In the genomic region with DNA sequence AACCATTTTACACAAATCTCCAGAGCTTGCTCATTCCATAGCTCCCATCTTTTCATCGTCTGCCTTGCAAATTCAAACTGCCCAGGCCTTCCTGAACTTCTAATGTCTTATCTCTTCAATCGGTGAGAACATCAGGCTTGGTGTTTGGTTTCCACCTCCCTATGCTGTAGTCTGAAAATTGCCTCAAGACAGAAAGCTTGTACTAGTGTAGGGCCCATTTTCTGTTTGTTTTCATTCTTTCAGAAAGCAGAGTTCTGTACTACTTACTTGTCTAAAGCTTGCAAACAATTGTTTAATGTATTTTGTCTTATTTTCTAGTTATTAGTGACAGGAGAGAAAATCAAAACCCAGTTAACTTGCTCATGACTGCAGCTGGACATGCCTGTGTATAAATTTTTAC, we compare ENCODE assay signal across 1 cellular context.
TF ChIP-seq lines count a peak whose summit lies in the region.

No MANE protein-coding gene starts in this region.

TF ChIP-seq in HEK293, 187 proteins besides CTCF, POLR2A, EP300 and RAD21 (continued from another document and continues in another):
- no peak for TF ChIP-seq ZNF174 (tag by site-specific recombination; IDR thresholded peaks at IDR 0.05)
- TF ChIP-seq BCL11A (tag by site-specific recombination; IDR thresholded peaks at IDR 0.05; ENCODE audit: low read depth): no peak
- no peak for TF ChIP-seq SETDB1 (IDR thresholded peaks at IDR 0.05; ENCODE audit: insufficient read length, low read length)
- no peak for TF ChIP-seq KLF10 (tag by site-specific recombination; IDR thresholded peaks at IDR 0.05)
- TF ChIP-seq ZNF670 (tag by site-specific recombination; IDR thresholded peaks at IDR 0.05; ENCODE audit: low read depth): no peak
- TF ChIP-seq ZBTB7A (tag by site-specific recombination; IDR thresholded peaks at IDR 0.05; ENCODE audit: low read depth): no peak
- TF ChIP-seq, protein P1, sequence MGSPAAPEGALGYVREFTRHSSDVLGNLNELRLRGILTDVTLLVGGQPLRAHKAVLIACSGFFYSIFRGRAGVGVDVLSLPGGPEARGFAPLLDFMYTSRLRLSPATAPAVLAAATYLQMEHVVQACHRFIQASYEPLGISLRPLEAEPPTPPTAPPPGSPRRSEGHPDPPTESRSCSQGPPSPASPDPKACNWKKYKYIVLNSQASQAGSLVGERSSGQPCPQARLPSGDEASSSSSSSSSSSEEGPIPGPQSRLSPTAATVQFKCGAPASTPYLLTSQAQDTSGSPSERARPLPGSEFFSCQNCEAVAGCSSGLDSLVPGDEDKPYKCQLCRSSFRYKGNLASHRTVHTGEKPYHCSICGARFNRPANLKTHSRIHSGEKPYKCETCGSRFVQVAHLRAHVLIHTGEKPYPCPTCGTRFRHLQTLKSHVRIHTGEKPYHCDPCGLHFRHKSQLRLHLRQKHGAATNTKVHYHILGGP (tag by site-specific recombination; IDR thresholded peaks at IDR 0.05): no peak
- TF ChIP-seq ZNF549 (tag by site-specific recombination; IDR thresholded peaks at IDR 0.05): no peak
- peak; percentile 95; the same call in 1 of the 2 replicates for TF ChIP-seq TRIM28 (IDR thresholded peaks at IDR 0.05; ENCODE audit: borderline replicate concordance, low read length)
- no peak for TF ChIP-seq ZNF623 (tag by site-specific recombination; IDR thresholded peaks at IDR 0.05)
- no peak for TF ChIP-seq ZNF510 (tag by site-specific recombination; IDR thresholded peaks at IDR 0.05; ENCODE audit: insufficient replicate concordance)
- TF ChIP-seq MZF1 (tag by site-specific recombination; IDR thresholded peaks at IDR 0.05; ENCODE audit: borderline replicate concordance): 0 out of 2 replicates have a peak, but pooled peaks have one; percentile 55
- TF ChIP-seq, protein P2, sequence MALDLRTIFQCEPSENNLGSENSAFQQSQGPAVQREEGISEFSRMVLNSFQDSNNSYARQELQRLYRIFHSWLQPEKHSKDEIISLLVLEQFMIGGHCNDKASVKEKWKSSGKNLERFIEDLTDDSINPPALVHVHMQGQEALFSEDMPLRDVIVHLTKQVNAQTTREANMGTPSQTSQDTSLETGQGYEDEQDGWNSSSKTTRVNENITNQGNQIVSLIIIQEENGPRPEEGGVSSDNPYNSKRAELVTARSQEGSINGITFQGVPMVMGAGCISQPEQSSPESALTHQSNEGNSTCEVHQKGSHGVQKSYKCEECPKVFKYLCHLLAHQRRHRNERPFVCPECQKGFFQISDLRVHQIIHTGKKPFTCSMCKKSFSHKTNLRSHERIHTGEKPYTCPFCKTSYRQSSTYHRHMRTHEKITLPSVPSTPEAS (tag by site-specific recombination; IDR thresholded peaks at IDR 0.05): no peak
- TF ChIP-seq ZBTB20 (tag by site-specific recombination; IDR thresholded peaks at IDR 0.05): no peak
- no peak for TF ChIP-seq ZNF677 (tag by site-specific recombination; IDR thresholded peaks at IDR 0.05)
- no peak for TF ChIP-seq ZNF558 (tag by site-specific recombination; IDR thresholded peaks at IDR 0.05)
- TF ChIP-seq IKZF3 (tag by site-specific recombination; IDR thresholded peaks at IDR 0.05): no peak
- TF ChIP-seq, protein P3, sequence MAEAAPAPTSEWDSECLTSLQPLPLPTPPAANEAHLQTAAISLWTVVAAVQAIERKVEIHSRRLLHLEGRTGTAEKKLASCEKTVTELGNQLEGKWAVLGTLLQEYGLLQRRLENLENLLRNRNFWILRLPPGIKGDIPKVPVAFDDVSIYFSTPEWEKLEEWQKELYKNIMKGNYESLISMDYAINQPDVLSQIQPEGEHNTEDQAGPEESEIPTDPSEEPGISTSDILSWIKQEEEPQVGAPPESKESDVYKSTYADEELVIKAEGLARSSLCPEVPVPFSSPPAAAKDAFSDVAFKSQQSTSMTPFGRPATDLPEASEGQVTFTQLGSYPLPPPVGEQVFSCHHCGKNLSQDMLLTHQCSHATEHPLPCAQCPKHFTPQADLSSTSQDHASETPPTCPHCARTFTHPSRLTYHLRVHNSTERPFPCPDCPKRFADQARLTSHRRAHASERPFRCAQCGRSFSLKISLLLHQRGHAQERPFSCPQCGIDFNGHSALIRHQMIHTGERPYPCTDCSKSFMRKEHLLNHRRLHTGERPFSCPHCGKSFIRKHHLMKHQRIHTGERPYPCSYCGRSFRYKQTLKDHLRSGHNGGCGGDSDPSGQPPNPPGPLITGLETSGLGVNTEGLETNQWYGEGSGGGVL (tag by site-specific recombination; IDR thresholded peaks at IDR 0.05): no peak
- TF ChIP-seq, protein P4, sequence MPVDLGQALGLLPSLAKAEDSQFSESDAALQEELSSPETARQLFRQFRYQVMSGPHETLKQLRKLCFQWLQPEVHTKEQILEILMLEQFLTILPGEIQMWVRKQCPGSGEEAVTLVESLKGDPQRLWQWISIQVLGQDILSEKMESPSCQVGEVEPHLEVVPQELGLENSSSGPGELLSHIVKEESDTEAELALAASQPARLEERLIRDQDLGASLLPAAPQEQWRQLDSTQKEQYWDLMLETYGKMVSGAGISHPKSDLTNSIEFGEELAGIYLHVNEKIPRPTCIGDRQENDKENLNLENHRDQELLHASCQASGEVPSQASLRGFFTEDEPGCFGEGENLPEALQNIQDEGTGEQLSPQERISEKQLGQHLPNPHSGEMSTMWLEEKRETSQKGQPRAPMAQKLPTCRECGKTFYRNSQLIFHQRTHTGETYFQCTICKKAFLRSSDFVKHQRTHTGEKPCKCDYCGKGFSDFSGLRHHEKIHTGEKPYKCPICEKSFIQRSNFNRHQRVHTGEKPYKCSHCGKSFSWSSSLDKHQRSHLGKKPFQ (tag by site-specific recombination; IDR thresholded peaks at IDR 0.05): no peak
- TF ChIP-seq SP3 (tag by site-specific recombination; IDR thresholded peaks at IDR 0.05): no peak
- TF ChIP-seq SP7 (tag by site-specific recombination; IDR thresholded peaks at IDR 0.05): 0 out of 2 replicates have a peak, but pooled peaks have one; percentile 34
- TF ChIP-seq, protein P5, sequence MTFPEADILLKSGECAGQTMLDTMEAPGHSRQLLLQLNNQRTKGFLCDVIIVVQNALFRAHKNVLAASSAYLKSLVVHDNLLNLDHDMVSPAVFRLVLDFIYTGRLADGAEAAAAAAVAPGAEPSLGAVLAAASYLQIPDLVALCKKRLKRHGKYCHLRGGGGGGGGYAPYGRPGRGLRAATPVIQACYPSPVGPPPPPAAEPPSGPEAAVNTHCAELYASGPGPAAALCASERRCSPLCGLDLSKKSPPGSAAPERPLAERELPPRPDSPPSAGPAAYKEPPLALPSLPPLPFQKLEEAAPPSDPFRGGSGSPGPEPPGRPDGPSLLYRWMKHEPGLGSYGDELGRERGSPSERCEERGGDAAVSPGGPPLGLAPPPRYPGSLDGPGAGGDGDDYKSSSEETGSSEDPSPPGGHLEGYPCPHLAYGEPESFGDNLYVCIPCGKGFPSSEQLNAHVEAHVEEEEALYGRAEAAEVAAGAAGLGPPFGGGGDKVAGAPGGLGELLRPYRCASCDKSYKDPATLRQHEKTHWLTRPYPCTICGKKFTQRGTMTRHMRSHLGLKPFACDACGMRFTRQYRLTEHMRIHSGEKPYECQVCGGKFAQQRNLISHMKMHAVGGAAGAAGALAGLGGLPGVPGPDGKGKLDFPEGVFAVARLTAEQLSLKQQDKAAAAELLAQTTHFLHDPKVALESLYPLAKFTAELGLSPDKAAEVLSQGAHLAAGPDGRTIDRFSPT (tag by site-specific recombination; IDR thresholded peaks at IDR 0.05): no peak
- TF ChIP-seq HOXC10 (CRISPR knock-in tag; IDR thresholded peaks at IDR 0.05): no peak
- no peak for TF ChIP-seq ZNF529 (tag by site-specific recombination; IDR thresholded peaks at IDR 0.05; ENCODE audit: insufficient replicate concordance)
- TF ChIP-seq, protein P6, sequence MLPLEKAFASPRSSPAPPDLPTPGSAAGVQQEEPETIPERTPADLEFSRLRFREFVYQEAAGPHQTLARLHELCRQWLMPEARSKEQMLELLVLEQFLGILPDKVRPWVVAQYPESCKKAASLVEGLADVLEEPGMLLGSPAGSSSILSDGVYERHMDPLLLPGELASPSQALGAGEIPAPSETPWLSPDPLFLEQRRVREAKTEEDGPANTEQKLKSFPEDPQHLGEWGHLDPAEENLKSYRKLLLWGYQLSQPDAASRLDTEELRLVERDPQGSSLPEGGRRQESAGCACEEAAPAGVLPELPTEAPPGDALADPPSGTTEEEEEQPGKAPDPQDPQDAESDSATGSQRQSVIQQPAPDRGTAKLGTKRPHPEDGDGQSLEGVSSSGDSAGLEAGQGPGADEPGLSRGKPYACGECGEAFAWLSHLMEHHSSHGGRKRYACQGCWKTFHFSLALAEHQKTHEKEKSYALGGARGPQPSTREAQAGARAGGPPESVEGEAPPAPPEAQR (tag by site-specific recombination; IDR thresholded peaks at IDR 0.05): no peak
- TF ChIP-seq, protein P7, sequence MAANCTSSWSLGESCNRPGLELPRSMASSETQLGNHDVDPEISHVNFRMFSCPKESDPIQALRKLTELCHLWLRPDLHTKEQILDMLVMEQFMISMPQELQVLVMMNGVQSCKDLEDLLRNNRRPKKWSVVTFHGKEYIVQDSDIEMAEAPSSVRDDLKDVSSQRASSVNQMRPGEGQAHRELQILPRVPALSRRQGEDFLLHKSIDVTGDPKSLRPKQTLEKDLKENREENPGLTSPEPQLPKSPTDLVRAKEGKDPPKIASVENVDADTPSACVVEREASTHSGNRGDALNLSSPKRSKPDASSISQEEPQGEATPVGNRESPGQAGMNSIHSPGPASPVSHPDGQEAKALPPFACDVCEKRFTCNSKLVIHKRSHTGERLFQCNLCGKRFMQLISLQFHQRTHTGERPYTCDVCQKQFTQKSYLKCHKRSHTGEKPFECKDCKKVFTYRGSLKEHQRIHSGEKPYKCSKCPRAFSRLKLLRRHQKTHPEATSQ (tag by site-specific recombination; IDR thresholded peaks at IDR 0.05): no peak
- no peak for TF ChIP-seq KLF7 (tag by site-specific recombination; IDR thresholded peaks at IDR 0.05; ENCODE audit: borderline replicate concordance)
- TF ChIP-seq, protein P8, sequence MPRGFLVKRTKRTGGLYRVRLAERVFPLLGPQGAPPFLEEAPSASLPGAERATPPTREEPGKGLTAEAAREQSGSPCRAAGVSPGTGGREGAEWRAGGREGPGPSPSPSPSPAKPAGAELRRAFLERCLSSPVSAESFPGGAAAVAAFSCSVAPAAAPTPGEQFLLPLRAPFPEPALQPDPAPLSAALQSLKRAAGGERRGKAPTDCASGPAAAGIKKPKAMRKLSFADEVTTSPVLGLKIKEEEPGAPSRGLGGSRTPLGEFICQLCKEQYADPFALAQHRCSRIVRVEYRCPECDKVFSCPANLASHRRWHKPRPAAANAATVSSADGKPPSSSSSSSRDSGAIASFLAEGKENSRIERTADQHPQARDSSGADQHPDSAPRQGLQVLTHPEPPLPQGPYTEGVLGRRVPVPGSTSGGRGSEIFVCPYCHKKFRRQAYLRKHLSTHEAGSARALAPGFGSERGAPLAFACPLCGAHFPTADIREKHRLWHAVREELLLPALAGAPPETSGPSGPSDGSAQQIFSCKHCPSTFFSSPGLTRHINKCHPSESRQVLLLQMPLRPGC (tag by site-specific recombination; IDR thresholded peaks at IDR 0.05): no peak
- TF ChIP-seq ZNF324 (tag by site-specific recombination; IDR thresholded peaks at IDR 0.05): no peak
- TF ChIP-seq ZNF521 (tag by site-specific recombination; IDR thresholded peaks at IDR 0.05): no peak
- TF ChIP-seq, protein P9, sequence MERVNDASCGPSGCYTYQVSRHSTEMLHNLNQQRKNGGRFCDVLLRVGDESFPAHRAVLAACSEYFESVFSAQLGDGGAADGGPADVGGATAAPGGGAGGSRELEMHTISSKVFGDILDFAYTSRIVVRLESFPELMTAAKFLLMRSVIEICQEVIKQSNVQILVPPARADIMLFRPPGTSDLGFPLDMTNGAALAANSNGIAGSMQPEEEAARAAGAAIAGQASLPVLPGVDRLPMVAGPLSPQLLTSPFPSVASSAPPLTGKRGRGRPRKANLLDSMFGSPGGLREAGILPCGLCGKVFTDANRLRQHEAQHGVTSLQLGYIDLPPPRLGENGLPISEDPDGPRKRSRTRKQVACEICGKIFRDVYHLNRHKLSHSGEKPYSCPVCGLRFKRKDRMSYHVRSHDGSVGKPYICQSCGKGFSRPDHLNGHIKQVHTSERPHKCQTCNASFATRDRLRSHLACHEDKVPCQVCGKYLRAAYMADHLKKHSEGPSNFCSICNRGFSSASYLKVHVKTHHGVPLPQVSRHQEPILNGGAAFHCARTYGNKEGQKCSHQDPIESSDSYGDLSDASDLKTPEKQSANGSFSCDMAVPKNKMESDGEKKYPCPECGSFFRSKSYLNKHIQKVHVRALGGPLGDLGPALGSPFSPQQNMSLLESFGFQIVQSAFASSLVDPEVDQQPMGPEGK (tag by site-specific recombination; IDR thresholded peaks at IDR 0.05): no peak
- no peak for TF ChIP-seq GLIS2 (tag by site-specific recombination; IDR thresholded peaks at IDR 0.05)
- TF ChIP-seq ZNF629 (tag by site-specific recombination; IDR thresholded peaks at IDR 0.05): no peak; the same call in 1 of the 2 replicates
- no peak for TF ChIP-seq OSR2 (tag by site-specific recombination; IDR thresholded peaks at IDR 0.05)
- no peak for TF ChIP-seq ZNF792 (tag by site-specific recombination; IDR thresholded peaks at IDR 0.05)
- TF ChIP-seq ZNF292 (tag by site-specific recombination; IDR thresholded peaks at IDR 0.05; ENCODE audit: borderline replicate concordance, low read depth): no peak
- 0 out of 2 replicates have a peak, but pooled peaks have one; percentile 31 for TF ChIP-seq ZXDB (tag by site-specific recombination; IDR thresholded peaks at IDR 0.05)
- TF ChIP-seq ZNF830 (tag by site-specific recombination; IDR thresholded peaks at IDR 0.05; ENCODE audit: low read depth): no peak
- peak; percentile 89 for TF ChIP-seq ZFP69B (tag by site-specific recombination; IDR thresholded peaks at IDR 0.05)
- TF ChIP-seq, protein P10, sequence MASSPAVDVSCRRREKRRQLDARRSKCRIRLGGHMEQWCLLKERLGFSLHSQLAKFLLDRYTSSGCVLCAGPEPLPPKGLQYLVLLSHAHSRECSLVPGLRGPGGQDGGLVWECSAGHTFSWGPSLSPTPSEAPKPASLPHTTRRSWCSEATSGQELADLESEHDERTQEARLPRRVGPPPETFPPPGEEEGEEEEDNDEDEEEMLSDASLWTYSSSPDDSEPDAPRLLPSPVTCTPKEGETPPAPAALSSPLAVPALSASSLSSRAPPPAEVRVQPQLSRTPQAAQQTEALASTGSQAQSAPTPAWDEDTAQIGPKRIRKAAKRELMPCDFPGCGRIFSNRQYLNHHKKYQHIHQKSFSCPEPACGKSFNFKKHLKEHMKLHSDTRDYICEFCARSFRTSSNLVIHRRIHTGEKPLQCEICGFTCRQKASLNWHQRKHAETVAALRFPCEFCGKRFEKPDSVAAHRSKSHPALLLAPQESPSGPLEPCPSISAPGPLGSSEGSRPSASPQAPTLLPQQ (tag by site-specific recombination; IDR thresholded peaks at IDR 0.05): peak; percentile 97
- TF ChIP-seq OVOL3 (tag by site-specific recombination; IDR thresholded peaks at IDR 0.05): no peak
- no peak for TF ChIP-seq ZNF843 (tag by site-specific recombination; IDR thresholded peaks at IDR 0.05)
- no peak for TF ChIP-seq ZNF114 (tag by site-specific recombination; IDR thresholded peaks at IDR 0.05)
- TF ChIP-seq, protein P11, sequence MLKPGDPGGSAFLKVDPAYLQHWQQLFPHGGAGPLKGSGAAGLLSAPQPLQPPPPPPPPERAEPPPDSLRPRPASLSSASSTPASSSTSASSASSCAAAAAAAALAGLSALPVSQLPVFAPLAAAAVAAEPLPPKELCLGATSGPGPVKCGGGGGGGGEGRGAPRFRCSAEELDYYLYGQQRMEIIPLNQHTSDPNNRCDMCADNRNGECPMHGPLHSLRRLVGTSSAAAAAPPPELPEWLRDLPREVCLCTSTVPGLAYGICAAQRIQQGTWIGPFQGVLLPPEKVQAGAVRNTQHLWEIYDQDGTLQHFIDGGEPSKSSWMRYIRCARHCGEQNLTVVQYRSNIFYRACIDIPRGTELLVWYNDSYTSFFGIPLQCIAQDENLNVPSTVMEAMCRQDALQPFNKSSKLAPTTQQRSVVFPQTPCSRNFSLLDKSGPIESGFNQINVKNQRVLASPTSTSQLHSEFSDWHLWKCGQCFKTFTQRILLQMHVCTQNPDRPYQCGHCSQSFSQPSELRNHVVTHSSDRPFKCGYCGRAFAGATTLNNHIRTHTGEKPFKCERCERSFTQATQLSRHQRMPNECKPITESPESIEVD (tag by site-specific recombination; IDR thresholded peaks at IDR 0.05): no peak
